In genomic region chr16:24009060-24009459, GRCh38 we compare ENCODE assay signal across 34 cellular contexts.
DNase-seq lines count a peak whose midpoint lies in the region; ATAC-seq and TF ChIP-seq lines count a peak whose summit lies in the region.
"Had no signal": no experiment of that assay in that cellular context is flagged by ENCODE, and none has a peak within 500 bp of the region (broad histone marks: within the 10 kb centered on the region; RNA-seq: fewer than 3 reads in every experiment).

No MANE protein-coding gene starts in this region.

- peaks cover 0 to 6% of the 10 kb centered on the region in 2 experiments; a peak in 2 of 4 replicates for H3K4me1 ChIP-seq in SK-N-SH (ENCODE audit: control insufficient read depth in 1 of 2, insufficient read depth in 2 of 2, low read depth in 1 of 2, low read length in 1 of 2)
- H3K4me1 ChIP-seq in colonic mucosa = peaks cover 1% of the 10 kb centered on the region
- H3K4me1 ChIP-seq: pancreas had no signal

- no peak overlapping the region for H3K4me3 ChIP-seq in MG63
- H3K4me3 ChIP-seq in SK-N-SH (ENCODE audit: low read depth in 2 of 2, low read length in 1 of 2) = no peak overlapping the region
- no peak overlapping the region for H3K4me3 ChIP-seq in colonic mucosa
- H3K4me3 ChIP-seq: BLaER1, pancreas, transverse colon had no signal

- no peaks in the 10 kb centered on the region for H3K9me3 ChIP-seq in MG63
- H3K9me3 ChIP-seq in SK-N-SH = no peaks in the 10 kb centered on the region
- H3K9me3 ChIP-seq in colonic mucosa = no peaks in the 10 kb centered on the region
- H3K9me3 ChIP-seq: BLaER1, pancreas, transverse colon had no signal

- POLR2A ChIA-PET in activated B cell treated with CpG ODN at 0.5 μM for 24 hours (lab: Charles Lee) (interaction anchor here (0.7 to 2.0 kb wide), 8 partner anchors 49 to 218 kb away, joined by 3 to 12 read pairs (median 5); partner anchors contain the start of gene PRKCB), SK-N-SH (lab: Yijun Ruan, JAX) (no interaction called here)

- no peak for TF ChIP-seq EP300 in SK-N-SH (IDR thresholded peaks at IDR 0.05; ENCODE audit: borderline replicate concordance in 1 of 2, low read depth in 1 of 2, low read length in 1 of 2)

- TF ChIP-seq CTCF in natural killer cell (IDR thresholded peaks at IDR 0.05) (no peak), activated B cell treated with CpG ODN at 0.5 μM for 24 hours (IDR thresholded peaks at IDR 0.05) (no peak), SK-N-SH (IDR thresholded peaks at IDR 0.05) (no peak), colonic mucosa (IDR thresholded peaks at IDR 0.05) (no peak)

- H3K27ac ChIP-seq in SK-N-SH (ENCODE audit: low read depth in 2 of 2, low read length in 1 of 2) (no peak overlapping the region), colonic mucosa (no peak overlapping the region)
- H3K27ac ChIP-seq: BLaER1, pancreas, transverse colon, WERI-Rb-1 had no signal

- CTCF ChIA-PET in activated B cell treated with CpG ODN at 0.5 μM for 24 hours (lab: Charles Lee) (interaction anchor here (0.6 to 10.1 kb wide), 9 partner anchors 26 to 250 kb away, joined by 3 to 325 read pairs (median 12); no protein-coding TSS in a partner anchor), SK-N-SH (lab: Yijun Ruan, JAX) (interaction anchor here (1.4 to 2.5 kb wide), 5 partner anchors 14 to 212 kb away, joined by 5 to 18 read pairs (median 8); no protein-coding TSS in a partner anchor)

- in situ Hi-C loops in KBM-7 (cut with MboI; ENCODE audit: low pct_unique_long_range_greater_than_20kb, low sequenced_read_pairs) = no loop called here

- no peaks in the 10 kb centered on the region for H3K9me2 ChIP-seq in SK-N-SH

- 21% methylated on average over 4 of the region's 4 CpGs for WGBS in SK-N-SH (ENCODE audit: low lambda C conversion rate)

- H3K27me3 ChIP-seq in MG63 (peaks cover 5% of the 10 kb centered on the region), SK-N-SH (ENCODE audit: insufficient read depth) (no peaks in the 10 kb centered on the region), colonic mucosa (no peaks in the 10 kb centered on the region)
- H3K27me3 ChIP-seq: BLaER1, transverse colon had no signal

- no peak overlapping the region for H2AFZ ChIP-seq in SK-N-SH (ENCODE audit: low read depth)

- no peaks in the 10 kb centered on the region for H3K9me3 Mint-ChIP-seq in natural killer cell
- no peaks in the 10 kb centered on the region for H3K9me3 Mint-ChIP-seq in natural killer cell treated with Interleukin-12 subunit alpha and Interleukin-12 subunit beta and Interleukin-15 and Interleukin-18, amount 100 ng/mL, for 72 hours
- no peaks in the 10 kb centered on the region for H3K9me3 Mint-ChIP-seq in activated B cell treated with CpG ODN at 0.5 μM for 24 hours
- H3K9me3 Mint-ChIP-seq: activated CD4-positive, alpha-beta T cell treated with anti-CD3 and anti-CD28 coated beads, Interleukin-2, amount 10 ng/mL, durations not matched to agents 24 days and 14 days; nephron progenitor cell; T-helper 2 cell treated with Interferon-gamma antibody and Interleukin-4, amounts not matched to agents 5 μg/mL and 100 μg/mL, for 36 hours had no signal

- H3K36me3 Mint-ChIP-seq in natural killer cell (no peaks in the 10 kb centered on the region), activated B cell treated with CpG ODN at 0.5 μM for 24 hours (ENCODE audit: low read depth) (peaks cover 27% of the 10 kb centered on the region)
- peaks cover 4% of the 10 kb centered on the region for H3K36me3 Mint-ChIP-seq in natural killer cell treated with Interleukin-12 subunit alpha and Interleukin-12 subunit beta and Interleukin-15 and Interleukin-18, amount 100 ng/mL, for 72 hours

- no peaks in the 10 kb centered on the region for H3K79me2 ChIP-seq in SK-N-SH (ENCODE audit: insufficient read depth)

- no peaks in the 10 kb centered on the region for H3F3A ChIP-seq in SK-N-SH (replicated peaks; ENCODE audit: insufficient read depth)

- H3K9ac ChIP-seq in SK-N-SH (no peak overlapping the region), colonic mucosa (ENCODE audit: low read depth in 2 of 2, low read length in 2 of 2) (no peak overlapping the region)
- H3K9ac ChIP-seq: BLaER1 had no signal

- DNase-seq in natural killer cell (no peak), KBM-7 (peak; percentile 27), activated B cell treated with CpG ODN at 0.5 μM for 24 hours (no peak), MG63 (no peak), DMS114 treated with DMSO at 0.1 percent for 48 hours (lab: John Stamatoyannopoulos, UW; ENCODE audit: unreplicated experiment) (no peak), SK-N-SH (no peak), colonic mucosa (no peak)
- DNase-seq in natural killer cell treated with Interleukin-12 subunit alpha and Interleukin-12 subunit beta and Interleukin-15 and Interleukin-18, amount 100 ng/mL, for 72 hours (ENCODE audit: low spot score) = no peak
- DNase-seq: ACHN; activated CD4-positive, alpha-beta T cell treated with anti-CD3 and anti-CD28 coated beads, Interleukin-2, amount 10 ng/mL, durations not matched to agents 24 days and 14 days; activated naive CD4-positive, alpha-beta T cell; activated T-cell treated with anti-CD3 and anti-CD28 coated beads, Interleukin-2, amount 50 U/mL, for 48 hours; cortex of kidney; EL; foreskin fibroblast; head of caudate nucleus; IMR-90; kidney; midbrain; NCI-H1436; NCI-H2081 treated with DMSO at 0.1 percent for 48 hours; NCI-H226; NCI-H748 treated with DMSO at 0.1 percent for 48 hours; nephron progenitor cell; pancreas; small intestine; stimulated activated CD4-positive, alpha-beta T cell treated with anti-CD3 and anti-CD28 coated beads, Interleukin-1b, Interleukin-23, amount 100 ng/mL, for 48 hours; stimulated activated CD8-positive, alpha-beta memory T cell treated with anti-CD3 and anti-CD28 coated beads, Interleukin-4, amount 100 ng/mL, for 48 hours; transverse colon; WERI-Rb-1 had no signal

- H3K4me1 Mint-ChIP-seq in natural killer cell (peaks cover 68 to 74% of the 10 kb centered on the region in 2 donors), activated B cell treated with CpG ODN at 0.5 μM for 24 hours (peaks cover 93% of the 10 kb centered on the region)
- peaks cover 43 to 62% of the 10 kb centered on the region in 2 donors for H3K4me1 Mint-ChIP-seq in natural killer cell treated with Interleukin-12 subunit alpha and Interleukin-12 subunit beta and Interleukin-15 and Interleukin-18, amount 100 ng/mL, for 72 hours (ENCODE audit: low read depth in 2 of 2)
- H3K4me1 Mint-ChIP-seq: nephron progenitor cell had no signal

- H3K27me3 Mint-ChIP-seq in natural killer cell (ENCODE audit: low read depth in 2 of 2) (no peaks in the 10 kb centered on the region), activated B cell treated with CpG ODN at 0.5 μM for 24 hours (no peaks in the 10 kb centered on the region)
- H3K27me3 Mint-ChIP-seq in natural killer cell treated with Interleukin-12 subunit alpha and Interleukin-12 subunit beta and Interleukin-15 and Interleukin-18, amount 100 ng/mL, for 72 hours = no peaks in the 10 kb centered on the region
- H3K27me3 Mint-ChIP-seq: activated CD4-positive, alpha-beta T cell treated with anti-CD3 and anti-CD28 coated beads, Interleukin-2, amount 10 ng/mL, durations not matched to agents 24 days and 14 days had no signal

- H3K36me3 ChIP-seq in MG63 = no peaks in the 10 kb centered on the region
- H3K36me3 ChIP-seq in SK-N-SH (replicated peaks in 1 of 2; ENCODE audit: control insufficient read depth in 1 of 2, insufficient read depth in 2 of 2, low read length in 1 of 2) = no peaks in the 10 kb centered on the region
- H3K36me3 ChIP-seq in colonic mucosa = no peaks in the 10 kb centered on the region
- H3K36me3 ChIP-seq: BLaER1, pancreas, transverse colon, WERI-Rb-1 had no signal

- H3K27ac Mint-ChIP-seq in natural killer cell (peak overlapping the region; percentile 8 to 24), activated B cell treated with CpG ODN at 0.5 μM for 24 hours (peak overlapping the region; percentile 72)
- peak overlapping the region in 1 of 2 donors; percentile 52 for H3K27ac Mint-ChIP-seq in natural killer cell treated with Interleukin-12 subunit alpha and Interleukin-12 subunit beta and Interleukin-15 and Interleukin-18, amount 100 ng/mL, for 72 hours
- H3K27ac Mint-ChIP-seq: activated CD4-positive, alpha-beta T cell treated with anti-CD3 and anti-CD28 coated beads, Interleukin-2, amount 10 ng/mL, durations not matched to agents 24 days and 14 days; nephron progenitor cell; T-helper 2 cell treated with Interferon-gamma antibody and Interleukin-4, amounts not matched to agents 5 μg/mL and 100 μg/mL, for 36 hours had no signal

- intact Hi-C loops in natural killer cell (cut with micrococcal nuclease) = no loop called here
- intact Hi-C loops in activated B cell treated with CpG ODN at 0.5 μM for 24 hours (cut with micrococcal nuclease) = no loop called here
- intact Hi-C loops in colonic mucosa (cut with DNase I) = no loop called here

- H3K4me3 Mint-ChIP-seq in natural killer cell (no peak overlapping the region), activated B cell treated with CpG ODN at 0.5 μM for 24 hours (peak overlapping the region; percentile 21)
- no peak overlapping the region for H3K4me3 Mint-ChIP-seq in natural killer cell treated with Interleukin-12 subunit alpha and Interleukin-12 subunit beta and Interleukin-15 and Interleukin-18, amount 100 ng/mL, for 72 hours
- H3K4me3 Mint-ChIP-seq: activated CD4-positive, alpha-beta T cell treated with anti-CD3 and anti-CD28 coated beads, Interleukin-2, amount 10 ng/mL, durations not matched to agents 24 days and 14 days; nephron progenitor cell; T-helper 2 cell treated with Interferon-gamma antibody and Interleukin-4, amounts not matched to agents 5 μg/mL and 100 μg/mL, for 36 hours had no signal

- ATAC-seq in natural killer cell = no peak
- ATAC-seq in natural killer cell treated with Interleukin-12 subunit alpha and Interleukin-12 subunit beta and Interleukin-15 and Interleukin-18, amount 100 ng/mL, for 72 hours = no peak
- peak; percentile 11 for ATAC-seq in activated B cell treated with CpG ODN at 0.5 μM for 24 hours (ENCODE audit: low read depth)
- ATAC-seq: esophagus mucosa, pancreas, SK-N-SH treated with all-trans-retinoic acid at 6 μM for 48 hours had no signal

- no peaks in the 10 kb centered on the region for H4K20me1 ChIP-seq in SK-N-SH (ENCODE audit: insufficient read depth)
- H4K20me1 ChIP-seq: BLaER1 had no signal

- no peak for TF ChIP-seq RAD21 in SK-N-SH (IDR thresholded peaks at IDR 0.05; ENCODE audit: low read length)

- no peak overlapping the region for H3K4me2 ChIP-seq in SK-N-SH

TF ChIP-seq in SK-N-SH, 30 proteins besides CTCF, POLR2A, EP300 and RAD21 (continues in another document):
- TF ChIP-seq TAF1 (IDR thresholded peaks at IDR 0.05; ENCODE audit: borderline replicate concordance, low read depth, low read length) (no peak), MXI1 (IDR thresholded peaks at IDR 0.05; ENCODE audit: low read depth, low read length) (no peak), USF2 (IDR thresholded peaks at IDR 0.05; ENCODE audit: borderline replicate concordance, low read depth, low read length) (no peak)
